9 cellular contexts compared by ENCODE assay signal in the genomic region with DNA sequence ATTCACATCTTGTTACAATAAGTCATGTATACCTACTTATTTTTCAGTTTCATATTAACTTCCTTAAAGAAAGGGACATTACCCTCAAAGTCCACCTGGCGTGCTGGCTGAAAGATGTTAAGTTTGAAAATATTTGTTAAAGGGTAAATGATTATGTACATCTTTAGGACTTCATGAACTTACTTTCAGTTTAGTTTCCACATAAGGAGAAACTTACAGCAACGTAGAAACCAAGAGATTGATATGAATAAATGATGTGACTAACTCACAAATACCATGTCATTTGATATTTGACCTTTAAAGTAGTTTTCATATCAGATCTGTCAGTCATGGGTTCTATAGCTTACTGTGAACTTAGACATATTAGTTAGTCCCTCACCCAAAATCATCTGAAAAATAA. TPM values are rescaled to one million over a fixed set of nuclear protein-coding genes. Genes with fewer than 3 reads are reported as not detected.
DNase-seq lines count a peak whose midpoint lies in the region; ATAC-seq lines count a peak whose summit lies in the region.
"Had no signal": no experiment of that assay in that cellular context is flagged by ENCODE, and none has a peak within 500 bp of the region (broad histone marks: within the 10 kb centered on the region; RNA-seq: fewer than 3 reads in every experiment).

No MANE protein-coding gene starts in this region.

- intact Hi-C loops in activated naive CD4-positive, alpha-beta T cell treated with anti-CD3 and anti-CD28 coated beads for 36 hours (cut with micrococcal nuclease), result loop anchor here (1.0 to 10.0 kb wide), 6 partner anchors 11 to 673 kb away; partner anchors contain the start of gene GABARAPL1

- POLR2A ChIA-PET in T-cell (lab: Charles Lee), result interaction anchor here in 1 of 2 donors (1.0 to 6.1 kb wide), 2 partner anchors 13 to 17 kb away, joined by 4 to 54 read pairs; no protein-coding TSS in a partner anchor

- in situ Hi-C loops in HAP-1 (cut with MboI; ENCODE audit: low sequenced_read_pairs), result no loop called here

- H3K36me3 Mint-ChIP-seq in activated naive CD4-positive, alpha-beta T cell treated with anti-CD3 and anti-CD28 coated beads for 36 hours (ENCODE audit: low read depth), result peaks cover 80% of the 10 kb centered on the region
- H3K36me3 Mint-ChIP-seq in T-cell, result peaks cover 58% of the 10 kb centered on the region
- H3K36me3 Mint-ChIP-seq in stimulated activated naive B cell treated with anti-CD40 and anti-IgM and Interleukin-4, amounts not matched to agents 10 μg/mL and 1 μg/mL and 100 μg/mL, for 72 hours, result peaks cover 53 to 63% of the 10 kb centered on the region in 2 donors

- CTCF ChIA-PET in activated naive CD4-positive, alpha-beta T cell treated with anti-CD3 and anti-CD28 coated beads for 36 hours (lab: Charles Lee), result interaction anchor here (0.7 to 2.7 kb wide), 9 partner anchors 11 to 130 kb away, joined by 3 to 15 read pairs (median 6); partner anchors contain the start of gene CD69
- CTCF ChIA-PET in T-cell (lab: Charles Lee), result interaction anchor here (0.6 to 1.4 kb wide), 5 partner anchors 10 to 119 kb away, joined by 3 to 6 read pairs (median 3); no protein-coding TSS in a partner anchor

- H3K27me3 ChIP-seq in HAP-1 (ENCODE audit: low read depth), result no peaks in the 10 kb centered on the region

- H3K9me3 Mint-ChIP-seq in activated naive CD4-positive, alpha-beta T cell treated with anti-CD3 and anti-CD28 coated beads for 36 hours, result no peaks in the 10 kb centered on the region
- H3K9me3 Mint-ChIP-seq in T-cell, result no peaks in the 10 kb centered on the region
- peaks cover 3% of the 10 kb centered on the region in 2 donors for H3K9me3 Mint-ChIP-seq in stimulated activated naive B cell treated with anti-CD40 and anti-IgM and Interleukin-4, amounts not matched to agents 10 μg/mL and 1 μg/mL and 100 μg/mL, for 72 hours

- peaks cover 57% of the 10 kb centered on the region for H3K4me1 Mint-ChIP-seq in activated naive CD4-positive, alpha-beta T cell treated with anti-CD3 and anti-CD28 coated beads for 36 hours (ENCODE audit: low read depth)
- H3K4me1 Mint-ChIP-seq in T-cell, result peaks cover 65 to 71% (median 69%) of the 10 kb centered on the region in 3 donors
- peaks cover 43 to 70% of the 10 kb centered on the region in 2 donors for H3K4me1 Mint-ChIP-seq in stimulated activated naive B cell treated with anti-CD40 and anti-IgM and Interleukin-4, amounts not matched to agents 10 μg/mL and 1 μg/mL and 100 μg/mL, for 72 hours

- H3K9me3 ChIP-seq in HAP-1, result no peaks in the 10 kb centered on the region
- H3K9me3 ChIP-seq: SJSA1 had no signal

- no peaks in the 10 kb centered on the region for H3K27me3 Mint-ChIP-seq in activated naive CD4-positive, alpha-beta T cell treated with anti-CD3 and anti-CD28 coated beads for 36 hours (ENCODE audit: low read depth)
- H3K27me3 Mint-ChIP-seq in T-cell, result no peaks in the 10 kb centered on the region
- H3K27me3 Mint-ChIP-seq in stimulated activated naive B cell treated with anti-CD40 and anti-IgM and Interleukin-4, amounts not matched to agents 10 μg/mL and 1 μg/mL and 100 μg/mL, for 72 hours, result peaks cover 0 to 4% of the 10 kb centered on the region in 2 donors

- DNase-seq in activated naive CD4-positive, alpha-beta T cell treated with anti-CD3 and anti-CD28 coated beads for 36 hours, result peak; percentile 50
- DNase-seq in activated naive CD4-positive, alpha-beta T cell treated with Interleukin-2 at 50 U/mL for 16 hours, result no peak
- no peak for DNase-seq in T-cell
- no peak for DNase-seq in stimulated activated naive B cell treated with anti-CD40 and anti-IgM and Interleukin-4, amounts not matched to agents 10 μg/mL and 1 μg/mL and 100 μg/mL, for 72 hours
- no peak for DNase-seq in NCI-H187 treated with DMSO at 0.1 percent for 48 hours (lab: John Stamatoyannopoulos, UW)
- no peak for DNase-seq in HAP-1 (ENCODE audit: low spot score in 2 of 2)

- no peaks in the 10 kb centered on the region for H3K36me3 ChIP-seq in HAP-1 (replicated peaks)

- no peaks in the 10 kb centered on the region for H3K4me1 ChIP-seq in HAP-1

- peak; percentile 44 for ATAC-seq in HG02588 (IDR thresholded peaks at IDR 0.05; ENCODE audit: unreplicated experiment)
- ATAC-seq in T-cell (replicated peaks in 1 of 4), result no peak
- peak; percentile 64 to 74 for ATAC-seq in stimulated activated naive B cell treated with anti-CD40 and anti-IgM and Interleukin-4, amounts not matched to agents 10 μg/mL and 1 μg/mL and 100 μg/mL, for 72 hours (replicated peaks)
- ATAC-seq in HG02885 (IDR thresholded peaks at IDR 0.05; ENCODE audit: poor library complexity, unreplicated experiment), result no peak

- peak overlapping the region; percentile 97 for H3K27ac Mint-ChIP-seq in activated naive CD4-positive, alpha-beta T cell treated with anti-CD3 and anti-CD28 coated beads for 36 hours
- H3K27ac Mint-ChIP-seq in T-cell, result peak overlapping the region; percentile 83 to 95
- H3K27ac Mint-ChIP-seq in stimulated activated naive B cell treated with anti-CD40 and anti-IgM and Interleukin-4, amounts not matched to agents 10 μg/mL and 1 μg/mL and 100 μg/mL, for 72 hours, result peak overlapping the region; percentile 97

- H3K4me3 ChIP-seq in HAP-1, result no peak overlapping the region
- H3K4me3 ChIP-seq: SJSA1 had no signal

- H3K4me3 Mint-ChIP-seq in activated naive CD4-positive, alpha-beta T cell treated with anti-CD3 and anti-CD28 coated beads for 36 hours, result peak overlapping the region; percentile 90
- H3K4me3 Mint-ChIP-seq in T-cell, result peak overlapping the region; percentile 85 to 90 (median 89)
- peak overlapping the region; percentile 58 to 80 for H3K4me3 Mint-ChIP-seq in stimulated activated naive B cell treated with anti-CD40 and anti-IgM and Interleukin-4, amounts not matched to agents 10 μg/mL and 1 μg/mL and 100 μg/mL, for 72 hours

RNA-seq across cellular contexts. Expression of gene CLEC2D, which starts 2.1 kb away (rescaled TPM):
- 100 to 1,000 TPM; 176 to 184 TPM for total RNA-seq in activated naive CD4-positive, alpha-beta T cell treated with anti-CD3 and anti-CD28 coated beads for 36 hours
- 100 to 1,000 TPM; 217 to 338 (median 311) TPM for total RNA-seq in T-cell

RNA-seq across cellular contexts. Expression of gene KLRB1, which starts 59.7 kb away (rescaled TPM):
- total RNA-seq in activated naive CD4-positive, alpha-beta T cell treated with anti-CD3 and anti-CD28 coated beads for 36 hours, result under 1 TPM in 1 of 2 experiments, not detected in 1; 0.25 TPM
- 10 to 100 TPM in 4 of 5 donors, 1 to 10 TPM in 1; 9.0 to 55.5 (median 31.6) TPM for total RNA-seq in T-cell
- total RNA-seq: SJSA1 had no signal

Comparison
In these comparisons a context has a peak if more than half of its experiments do, and no peak if none do; other contexts are left out.
1. ATAC-seq: peak in HG02588 (single experiment) and stimulated activated naive B cell treated with anti-CD40 and anti-IgM and Interleukin-4, amounts not matched to agents 10 μg/mL and 1 μg/mL and 100 μg/mL, for 72 hours (2 of 2); none in T-cell (0 of 4) and HG02885 (single experiment).
2. RNA of gene KLRB1, which starts 59.7 kb away (total RNA-seq): 9.0 to 55.5 TPM in T-cell; 0.25 TPM in activated naive CD4-positive, alpha-beta T cell treated with anti-CD3 and anti-CD28 coated beads for 36 hours; every median in the first group is over 4 times any median in the second.
3. Peak in every context shown above with its lines, with median percentiles within 50 percentile points of each other: H3K27ac Mint-ChIP-seq and H3K4me3 Mint-ChIP-seq.